5 cellular contexts compared by ENCODE assay signal in the genomic region with DNA sequence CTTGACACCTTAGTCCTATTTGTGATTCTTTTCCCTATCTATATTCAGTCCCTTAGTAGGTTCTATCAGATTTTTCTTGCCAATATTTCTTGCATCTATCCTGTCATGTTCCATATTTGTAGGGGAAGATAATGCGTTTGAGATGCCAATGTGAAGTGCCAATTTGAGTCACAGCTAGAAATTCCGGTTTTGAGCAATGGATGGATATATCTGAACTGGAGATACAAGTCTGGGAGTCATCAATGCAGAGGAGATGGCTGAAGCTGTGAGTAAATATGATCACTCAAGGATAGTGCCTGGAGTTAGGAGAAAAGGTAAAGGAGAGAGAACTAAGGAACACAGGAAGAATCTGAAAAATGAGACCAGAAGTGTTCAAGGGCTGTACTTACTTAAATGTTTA.
"Had no signal": no experiment of that assay in that cellular context is flagged by ENCODE, and none has a peak within 500 bp of the region (broad histone marks: within the 10 kb centered on the region; RNA-seq: fewer than 3 reads in every experiment).

No MANE protein-coding gene starts in this region.

- DNase-seq: H9, HCEC 1CT, IMR-90 had no signal

- H3K4me3 Mint-ChIP-seq: GM23338, H9 had no signal

- H3K4me3 ChIP-seq: GM23338, K562 had no signal

- H3K4me2 ChIP-seq: GM23338 had no signal

- H3K9me3 Mint-ChIP-seq: GM23338, H9 had no signal

- ATAC-seq: GM23338, K562 had no signal

- H2AFZ ChIP-seq: GM23338 had no signal

- H3K27ac Mint-ChIP-seq: GM23338, H9 had no signal
